Comparison of ENCODE assay signal across 12 cellular contexts in the genomic region with DNA sequence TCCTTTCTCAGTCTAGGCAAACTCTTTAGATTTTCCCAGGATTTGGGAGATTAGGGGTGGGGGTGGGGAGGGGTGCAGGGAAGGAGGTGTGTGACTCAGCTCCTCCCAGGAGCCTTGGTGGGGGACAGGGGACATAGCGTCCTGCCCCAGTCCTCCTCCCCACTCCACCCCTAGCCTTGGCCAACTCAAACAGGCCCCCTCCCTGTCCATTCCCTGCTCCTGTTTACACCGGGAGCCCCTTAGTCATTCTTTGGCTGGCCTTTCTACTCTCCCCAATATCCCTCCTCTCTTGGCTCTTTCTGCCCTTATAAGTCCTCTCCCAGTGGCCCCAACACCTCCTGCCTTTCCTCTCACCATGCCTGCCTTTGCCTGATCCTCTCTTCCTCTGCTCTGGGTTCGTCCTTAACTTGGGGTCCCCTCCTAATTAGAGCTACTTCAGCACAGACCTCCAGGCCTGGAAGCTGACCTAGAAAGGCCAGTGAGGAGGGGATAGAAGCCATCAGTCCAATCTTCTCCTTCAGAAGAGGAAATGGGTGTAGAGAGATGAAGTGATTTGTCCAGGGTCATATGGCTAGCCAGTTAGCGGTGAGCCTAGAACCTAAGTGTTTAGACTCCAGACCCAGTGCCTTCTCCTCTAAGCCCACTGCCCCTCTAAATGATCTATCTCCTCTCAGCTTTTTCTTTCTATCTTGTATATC. TPM values are rescaled to one million over a fixed set of nuclear protein-coding genes. Genes with fewer than 3 reads are reported as not detected.
DNase-seq lines count a peak whose midpoint lies in the region; ATAC-seq, FAIRE-seq and TF ChIP-seq lines count a peak whose summit lies in the region.
"Had no signal": no experiment of that assay in that cellular context is flagged by ENCODE, and none has a peak within 500 bp of the region (broad histone marks: within the 10 kb centered on the region; RNA-seq: fewer than 3 reads in every experiment).

No MANE protein-coding gene starts in this region.

- FAIRE-seq in GM12891 (lab: Jason Lieb, UNC): no peak

- H3K4me3 Mint-ChIP-seq in activated naive CD8-positive, alpha-beta T cell treated with anti-CD3 and anti-CD28 coated beads, Interleukin-2, amount 10 ng/mL, durations not matched to agents 7 days and 5 days: peak overlapping the region; percentile 15
- H3K4me3 Mint-ChIP-seq in activated naive CD8-positive, alpha-beta T cell treated with anti-CD3 and anti-CD28 coated beads for 36 hours: no peak overlapping the region
- H3K4me3 Mint-ChIP-seq in endothelial cell (ENCODE audit: unreplicated experiment) (peak overlapping the region; percentile 52), natural killer cell (peak overlapping the region; percentile 83)

- H3K27me3 Mint-ChIP-seq in activated naive CD8-positive, alpha-beta T cell treated with anti-CD3 and anti-CD28 coated beads, Interleukin-2, amount 10 ng/mL, durations not matched to agents 7 days and 5 days: peaks cover 43% of the 10 kb centered on the region
- H3K27me3 Mint-ChIP-seq in activated naive CD8-positive, alpha-beta T cell treated with anti-CD3 and anti-CD28 coated beads for 36 hours: peaks cover 5% of the 10 kb centered on the region
- H3K27me3 Mint-ChIP-seq in endothelial cell (ENCODE audit: unreplicated experiment): peaks cover 28% of the 10 kb centered on the region
- H3K27me3 Mint-ChIP-seq in natural killer cell (ENCODE audit: low read depth in 2 of 2): no peaks in the 10 kb centered on the region

- H3K4me3 ChIP-seq in vagina: peak overlapping the region in 1 of 2 donors; percentile 83
- H3K4me3 ChIP-seq: cardiac muscle cell had no signal

- no peak for TF ChIP-seq POLR2A in vagina (IDR thresholded peaks at IDR 0.05)
- TF ChIP-seq POLR2A in GM12891 (IDR thresholded peaks at IDR 0.05; ENCODE audit: low read depth, low read length): no peak

- intact Hi-C loops in natural killer cell (cut with micrococcal nuclease) (no loop called here), vagina (cut with DNase I) (no loop called here)

- H3K9me3 Mint-ChIP-seq in activated naive CD8-positive, alpha-beta T cell treated with anti-CD3 and anti-CD28 coated beads, Interleukin-2, amount 10 ng/mL, durations not matched to agents 7 days and 5 days: no peaks in the 10 kb centered on the region
- no peaks in the 10 kb centered on the region for H3K9me3 Mint-ChIP-seq in activated naive CD8-positive, alpha-beta T cell treated with anti-CD3 and anti-CD28 coated beads for 36 hours
- H3K9me3 Mint-ChIP-seq in endothelial cell (ENCODE audit: unreplicated experiment) (no peaks in the 10 kb centered on the region), natural killer cell (no peaks in the 10 kb centered on the region)

- no peaks in the 10 kb centered on the region for H3K27me3 ChIP-seq in vagina
- H3K27me3 ChIP-seq: cardiac muscle cell had no signal

- peak overlapping the region; percentile 96 for H3K27ac ChIP-seq in vagina
- H3K27ac ChIP-seq: cardiac muscle cell had no signal

- peak; percentile 18 for DNase-seq in activated naive CD8-positive, alpha-beta T cell treated with anti-CD3 and anti-CD28 coated beads, Interleukin-2, amount 10 ng/mL, durations not matched to agents 7 days and 5 days
- DNase-seq in activated naive CD8-positive, alpha-beta T cell treated with anti-CD3 and anti-CD28 coated beads for 36 hours: no peak
- DNase-seq in endothelial cell (ENCODE audit: low spot score) (no peak), natural killer cell (no peak), vagina (ENCODE audit: extremely low spot score in 2 of 2) (no peak), GM12891 (ENCODE audit: insufficient read length, low spot score) (no peak)
- DNase-seq in stimulated activated naive CD4-positive, alpha-beta T cell (lab: John Stamatoyannopoulos, UW): no peak
- DNase-seq: activated CD4-positive, CD25-positive, alpha-beta regulatory T cell; C1 segment of cervical spinal cord; NCI-H748 treated with DMSO at 0.1 percent for 48 hours had no signal

- H3K36me3 ChIP-seq in vagina: no peaks in the 10 kb centered on the region
- H3K36me3 ChIP-seq: cardiac muscle cell had no signal

- H3K36me3 Mint-ChIP-seq in activated naive CD8-positive, alpha-beta T cell treated with anti-CD3 and anti-CD28 coated beads, Interleukin-2, amount 10 ng/mL, durations not matched to agents 7 days and 5 days: peaks cover 3% of the 10 kb centered on the region
- H3K36me3 Mint-ChIP-seq in activated naive CD8-positive, alpha-beta T cell treated with anti-CD3 and anti-CD28 coated beads for 36 hours: peaks cover 8% of the 10 kb centered on the region
- H3K36me3 Mint-ChIP-seq in endothelial cell (ENCODE audit: low read depth, unreplicated experiment) (peaks cover 18% of the 10 kb centered on the region), natural killer cell (no peaks in the 10 kb centered on the region)

- no peak for ATAC-seq in activated naive CD8-positive, alpha-beta T cell treated with anti-CD3 and anti-CD28 coated beads, Interleukin-2, amount 10 ng/mL, durations not matched to agents 7 days and 5 days (ENCODE audit: low read depth)
- no peak for ATAC-seq in natural killer cell
- no peak for ATAC-seq in GM18861 (IDR thresholded peaks at IDR 0.05; ENCODE audit: unreplicated experiment)

- H3K4me1 Mint-ChIP-seq in activated naive CD8-positive, alpha-beta T cell treated with anti-CD3 and anti-CD28 coated beads, Interleukin-2, amount 10 ng/mL, durations not matched to agents 7 days and 5 days: peaks cover 20% of the 10 kb centered on the region
- H3K4me1 Mint-ChIP-seq in activated naive CD8-positive, alpha-beta T cell treated with anti-CD3 and anti-CD28 coated beads for 36 hours: peaks cover 35% of the 10 kb centered on the region
- H3K4me1 Mint-ChIP-seq in endothelial cell (ENCODE audit: unreplicated experiment) (peaks cover 68% of the 10 kb centered on the region), natural killer cell (peaks cover 36 to 70% of the 10 kb centered on the region in 2 donors)

- POLR2A ChIA-PET in activated naive CD8-positive, alpha-beta T cell treated with anti-CD3 and anti-CD28 coated beads, Interleukin-2, amount 10 ng/mL, durations not matched to agents 7 days and 5 days (lab: Charles Lee): no interaction called here

- H3K9me3 ChIP-seq in vagina: no peaks in the 10 kb centered on the region

- TF ChIP-seq CTCF in endothelial cell (IDR thresholded peaks at IDR 0.05; ENCODE audit: unreplicated experiment) (no peak), natural killer cell (IDR thresholded peaks at IDR 0.05) (no peak), vagina (IDR thresholded peaks at IDR 0.05) (no peak)

- H3K27ac Mint-ChIP-seq in activated naive CD8-positive, alpha-beta T cell treated with anti-CD3 and anti-CD28 coated beads, Interleukin-2, amount 10 ng/mL, durations not matched to agents 7 days and 5 days: peak overlapping the region; percentile 8
- no peak overlapping the region for H3K27ac Mint-ChIP-seq in activated naive CD8-positive, alpha-beta T cell treated with anti-CD3 and anti-CD28 coated beads for 36 hours
- H3K27ac Mint-ChIP-seq in endothelial cell (ENCODE audit: unreplicated experiment): peak overlapping the region; percentile 87
- peak overlapping the region; percentile 35 to 91 for H3K27ac Mint-ChIP-seq in natural killer cell

- H3K4me1 ChIP-seq in vagina: peaks cover 64% of the 10 kb centered on the region

TF ChIP-seq in GM12891, 5 proteins besides CTCF, POLR2A, EP300 and RAD21:
- TF ChIP-seq POU2F2 (IDR thresholded peaks at IDR 0.05; ENCODE audit: low read depth, low read length) (no peak), PAX5 (IDR thresholded peaks at IDR 0.05; ENCODE audit: insufficient read depth, low read length, severe bottlenecking) (no peak), TAF1 (IDR thresholded peaks at IDR 0.05; ENCODE audit: low read depth, low read length) (no peak), SPI1 (IDR thresholded peaks at IDR 0.05; ENCODE audit: low read depth, low read length) (no peak; the same call in 1 of the 2 replicates), POLR2AphosphoS5 (IDR thresholded peaks at IDR 0.05; ENCODE audit: low read depth, low read length) (no peak)

RNA-seq across cellular contexts. Expression of a gene that starts 2.3 kb away (rescaled TPM):
- total RNA-seq in activated naive CD8-positive, alpha-beta T cell treated with anti-CD3 and anti-CD28 coated beads, Interleukin-2, amount 10 ng/mL, durations not matched to agents 7 days and 5 days: 10 to 100 TPM; 84.5 to 90.6 TPM
- total RNA-seq in activated naive CD8-positive, alpha-beta T cell treated with anti-CD3 and anti-CD28 coated beads for 36 hours: 10 to 100 TPM; 18.3 to 20.1 TPM
- total RNA-seq in endothelial cell (ENCODE audit: unreplicated experiment) (688 TPM), natural killer cell (100 to 1,000 TPM; 177 to 232 (median 207) TPM), vagina (95.0 TPM)
- polyA plus RNA-seq in GM12891 (2012; ENCODE audit: low read depth, missing spikeins): 8.4 TPM

RNA-seq across cellular contexts. Expression of a gene that starts 36.8 kb away (rescaled TPM):
- 1 to 10 TPM; 1.4 to 2.0 TPM for total RNA-seq in activated naive CD8-positive, alpha-beta T cell treated with anti-CD3 and anti-CD28 coated beads, Interleukin-2, amount 10 ng/mL, durations not matched to agents 7 days and 5 days
- total RNA-seq in activated naive CD8-positive, alpha-beta T cell treated with anti-CD3 and anti-CD28 coated beads for 36 hours: 1 to 10 TPM; 1.0 to 1.1 TPM
- 15.6 TPM for total RNA-seq in endothelial cell (ENCODE audit: unreplicated experiment)
- 1 to 10 TPM; 5.4 to 9.8 (median 8.9) TPM for total RNA-seq in natural killer cell
- 38.8 TPM for total RNA-seq in vagina
- polyA plus RNA-seq in GM12891 (2012; ENCODE audit: low read depth, missing spikeins): 7.9 TPM

RNA-seq across cellular contexts. Expression of a gene that starts 52.1 kb away (rescaled TPM):
- total RNA-seq in activated naive CD8-positive, alpha-beta T cell treated with anti-CD3 and anti-CD28 coated beads, Interleukin-2, amount 10 ng/mL, durations not matched to agents 7 days and 5 days: 1 to 10 TPM; 7.4 to 9.3 TPM
- 1 to 10 TPM; 7.8 to 9.6 TPM for total RNA-seq in activated naive CD8-positive, alpha-beta T cell treated with anti-CD3 and anti-CD28 coated beads for 36 hours
- total RNA-seq in endothelial cell (ENCODE audit: unreplicated experiment) (not detected), natural killer cell (1 to 10 TPM; 3.2 to 4.2 (median 4.0) TPM), vagina (2.7 TPM)
- 108 TPM for polyA plus RNA-seq in GM12891 (2012; ENCODE audit: low read depth, missing spikeins)
- total RNA-seq: cardiac muscle cell had no signal
- polyA plus RNA-seq: cardiac muscle cell had no signal

RNA-seq across cellular contexts. Expression of a gene that starts 57.0 kb away (rescaled TPM):
- total RNA-seq in activated naive CD8-positive, alpha-beta T cell treated with anti-CD3 and anti-CD28 coated beads, Interleukin-2, amount 10 ng/mL, durations not matched to agents 7 days and 5 days: under 1 TPM; 0.39 to 0.65 TPM
- 1 to 10 TPM in 1 of 2 experiments, under 1 TPM in 1; 0.62 to 1.2 TPM for total RNA-seq in activated naive CD8-positive, alpha-beta T cell treated with anti-CD3 and anti-CD28 coated beads for 36 hours
- total RNA-seq in endothelial cell (ENCODE audit: unreplicated experiment) (0.41 TPM), natural killer cell (1 to 10 TPM in 1 of 3 donors, under 1 TPM in 2; 0.45 to 4.9 (median 0.59) TPM), vagina (not detected)
- polyA plus RNA-seq in GM12891 (2012; ENCODE audit: low read depth, missing spikeins): 2.9 TPM
- polyA plus RNA-seq: cardiac muscle cell had no signal
